Comparison of ENCODE assay signal across 20 cellular contexts in the genomic region with DNA sequence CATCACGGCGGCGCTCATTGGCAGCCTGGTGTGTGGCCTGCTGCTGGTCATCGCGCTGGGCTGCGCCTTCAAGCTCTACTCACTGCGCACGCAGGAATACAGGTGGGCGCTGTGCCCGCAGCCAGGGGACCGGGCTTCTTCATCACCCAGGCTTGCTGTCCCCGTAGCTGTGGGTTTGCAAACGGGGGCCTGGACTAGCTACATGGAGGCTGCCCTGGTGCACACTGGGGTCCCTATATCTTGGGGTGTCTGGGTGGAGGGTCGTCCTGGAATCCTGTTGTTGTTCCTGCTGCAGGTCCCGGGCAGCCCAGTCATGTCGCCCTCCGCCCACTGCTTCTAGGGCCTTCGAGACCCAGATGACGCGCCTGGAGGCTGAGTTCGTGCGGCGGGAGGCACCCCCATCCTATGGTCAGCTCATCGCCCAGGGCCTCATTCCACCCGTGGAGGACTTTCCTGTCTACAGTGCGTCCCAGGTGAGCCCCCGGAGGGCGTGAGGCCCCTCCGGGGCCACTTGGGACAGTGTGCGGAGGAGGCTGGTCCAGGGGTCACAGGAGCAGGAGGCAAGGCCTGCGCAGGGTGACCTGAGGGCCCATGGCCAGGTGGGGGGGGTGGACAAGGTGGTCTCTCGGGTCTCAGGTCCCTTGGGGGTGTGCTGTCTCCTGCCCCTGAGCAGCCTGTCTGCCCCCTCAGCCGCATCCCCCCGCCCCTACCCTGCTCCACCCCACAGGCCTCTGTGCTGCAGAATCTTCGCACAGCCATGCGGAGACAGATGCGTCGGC. TPM values are rescaled to one million over a fixed set of nuclear protein-coding genes. Genes with fewer than 3 reads are reported as not detected.
"Had no signal": no experiment of that assay in that cellular context is flagged by ENCODE, and none has a peak within 500 bp of the region (broad histone marks: within the 10 kb centered on the region; RNA-seq: fewer than 3 reads in every experiment).

No MANE protein-coding gene starts in this region.

- H3K9me3 ChIP-seq: colonic mucosa, esophagus squamous epithelium, gastroesophageal sphincter, mucosa of descending colon, ovary, right atrium auricular region had no signal

- H3K4me2 ChIP-seq: hepatocyte had no signal

- H3K27ac Mint-ChIP-seq: naive thymus-derived CD8-positive, alpha-beta T cell; stimulated activated effector memory CD8-positive, alpha-beta T cell treated with anti-CD3 and anti-CD28 coated beads, Interleukin-12 subunit alpha, Interleukin-12 subunit beta, amount 100 ng/mL, for 72 hours had no signal

- H3K27me3 ChIP-seq: colonic mucosa, esophagus squamous epithelium, gastroesophageal sphincter, hepatocyte, ovary, right atrium auricular region had no signal

- H3K4me3 ChIP-seq: colonic mucosa, esophagus squamous epithelium, gastroesophageal sphincter, hepatocyte, mucosa of descending colon, ovary, right atrium auricular region had no signal

- H3K27ac ChIP-seq: colonic mucosa, esophagus squamous epithelium, gastroesophageal sphincter, hepatocyte, ovary, right atrium auricular region had no signal

- ATAC-seq: gastroesophageal sphincter; mucosa of descending colon; naive thymus-derived CD8-positive, alpha-beta T cell; stimulated activated effector memory CD8-positive, alpha-beta T cell treated with anti-CD3 and anti-CD28 coated beads, Interleukin-12 subunit alpha, Interleukin-12 subunit beta, amount 100 ng/mL, for 72 hours had no signal

- H3K4me1 ChIP-seq: colonic mucosa, esophagus squamous epithelium, gastroesophageal sphincter, right atrium auricular region had no signal

- H3K27me3 Mint-ChIP-seq: naive thymus-derived CD8-positive, alpha-beta T cell had no signal

- DNase-seq: colonic mucosa; dermis blood vessel endothelial cell; esophagus squamous epithelium; foreskin fibroblast; glutamatergic neuron; kidney glomerular epithelial cell; mammary epithelial cell; naive thymus-derived CD8-positive, alpha-beta T cell; ovary; small intestine; stimulated activated CD4-positive, alpha-beta T cell treated with anti-CD3 and anti-CD28 coated beads, Interleukin-12 subunit alpha, Interleukin-12 subunit beta, amount 100 ng/mL, for 4 hours; stimulated activated CD4-positive, alpha-beta T cell treated with anti-CD3 and anti-CD28 coated beads, Interleukin-2, amount 100 ng/mL, for 48 hours; stimulated activated CD8-positive, alpha-beta memory T cell treated with anti-CD3 and anti-CD28 coated beads, Interleukin-4, amount 100 ng/mL, for 48 hours; trophoblast cell had no signal

- H3K9me3 Mint-ChIP-seq: naive thymus-derived CD8-positive, alpha-beta T cell; stimulated activated effector memory CD8-positive, alpha-beta T cell treated with anti-CD3 and anti-CD28 coated beads, Interleukin-12 subunit alpha, Interleukin-12 subunit beta, amount 100 ng/mL, for 72 hours had no signal

- H3K4me3 Mint-ChIP-seq: naive thymus-derived CD8-positive, alpha-beta T cell; stimulated activated effector memory CD8-positive, alpha-beta T cell treated with anti-CD3 and anti-CD28 coated beads, Interleukin-12 subunit alpha, Interleukin-12 subunit beta, amount 100 ng/mL, for 72 hours had no signal

- H3K36me3 ChIP-seq: colonic mucosa, ovary had no signal

- H3K4me1 Mint-ChIP-seq: stimulated activated effector memory CD8-positive, alpha-beta T cell treated with anti-CD3 and anti-CD28 coated beads, Interleukin-12 subunit alpha, Interleukin-12 subunit beta, amount 100 ng/mL, for 72 hours had no signal

- H2AFZ ChIP-seq: hepatocyte had no signal

RNA-seq across cellular contexts. Expression of a gene that starts 12.3 kb away (rescaled TPM):
- polyA plus RNA-seq: naive thymus-derived CD8-positive, alpha-beta T cell had no signal

RNA-seq across cellular contexts. Expression of a gene that starts 19.2 kb away (rescaled TPM):
- polyA plus RNA-seq: mammary epithelial cell; naive thymus-derived CD8-positive, alpha-beta T cell; neural cell; ovary had no signal
